In genomic region chr12:118098456-118098855, GRCh38 we compare ENCODE assay signal across 17 cellular contexts. TPM values are rescaled to one million over a fixed set of nuclear protein-coding genes. Genes with fewer than 3 reads are reported as not detected.
A peak's percentile ranks its signal among the peaks of the same experiment; 100 is the strongest.
DNase-seq lines count a peak whose midpoint lies in the region; ATAC-seq, FAIRE-seq and TF ChIP-seq lines count a peak whose summit lies in the region.
"Had no signal": no experiment of that assay in that cellular context is flagged by ENCODE, and none has a peak within 500 bp of the region (broad histone marks: within the 10 kb centered on the region; RNA-seq: fewer than 3 reads in every experiment).

No MANE protein-coding gene starts in this region.

- peak; percentile 48 for DNase-seq in Caki2 (ENCODE audit: low read depth)
- DNase-seq in LoVo (ENCODE audit: low spot score): peak; percentile 28
- peak; percentile 56 for DNase-seq in endodermal cell
- DNase-seq in neuronal stem cell (ENCODE audit: low spot score): no peak
- no peak for DNase-seq in GM12891 (ENCODE audit: insufficient read length, low spot score)
- no peak for DNase-seq in NCI-H1436 (lab: John Stamatoyannopoulos, UW)
- DNase-seq: ACHN, C1 segment of cervical spinal cord, IMR-90, NCI-H1417 treated with DMSO at 0.1 percent for 48 hours, NCI-H1930, OCI-M1, RPMI8226, SIG-M5, T-cell had no signal

- H3K4me1 Mint-ChIP-seq in endodermal cell: peaks cover 16% of the 10 kb centered on the region
- peaks cover 9% of the 10 kb centered on the region for H3K4me1 Mint-ChIP-seq in stimulated activated memory B cell treated with anti-CD40 and anti-IgM and Interleukin-4, amounts not matched to agents 10 μg/mL and 1 μg/mL and 100 μg/mL, for 72 hours

- H3K4me1 ChIP-seq in endodermal cell (ENCODE audit: control insufficient read depth, insufficient read depth, low read length) (no peaks in the 10 kb centered on the region), neuronal stem cell (ENCODE audit: control insufficient read depth in 2 of 2, insufficient read depth in 1 of 2, low read depth in 1 of 2, low read length in 2 of 2) (peaks cover 3 to 5% of the 10 kb centered on the region in 2 donors)

- H3K18ac ChIP-seq in neuronal stem cell (ENCODE audit: low read length): no peak overlapping the region

- no peaks in the 10 kb centered on the region for H3K27me3 ChIP-seq in endodermal cell (ENCODE audit: control insufficient read depth, insufficient read depth, low read length, poor library complexity, severe bottlenecking)
- no peaks in the 10 kb centered on the region for H3K27me3 ChIP-seq in neuronal stem cell (ENCODE audit: control insufficient read depth in 3 of 3, insufficient read depth in 3 of 3, low read depth in 1 of 3, low read length in 3 of 3)

- H3K9ac ChIP-seq in endodermal cell (ENCODE audit: extremely low read depth, low read length, poor library complexity, severe bottlenecking) (no peak overlapping the region), neuronal stem cell (ENCODE audit: low read depth, low read length, poor library complexity) (no peak overlapping the region)

- H3K14ac ChIP-seq in neuronal stem cell (ENCODE audit: low read length): no peak overlapping the region

- peaks cover 5% of the 10 kb centered on the region for H3K79me1 ChIP-seq in neuronal stem cell (ENCODE audit: low read depth, low read length)

- no peak for TF ChIP-seq CTCF in endodermal cell (conservative IDR thresholded peaks at IDR 0.05)

- 93% methylated on average over 3 of the region's 4 CpGs; no CpG with 5 or more reads in 1 of the 2 experiments for WGBS in endodermal cell (ENCODE audit: insufficient coverage in 1 of 2, insufficient read length in 1 of 2), 2 experiments
- WGBS in neuronal stem cell (ENCODE audit: extremely low coverage in 2 of 2, insufficient read length in 2 of 2, insufficient replicate concordance in 1 of 2), 2 donors: no CpG with 5 or more reads among the region's 4 CpGs

- in situ Hi-C loops in Caki2 (cut with HindIII; ENCODE audit: low pct_unique_long_range_greater_than_20kb, low sequenced_read_pairs): no loop called here

- peaks cover 18% of the 10 kb centered on the region for H3K36me3 Mint-ChIP-seq in endodermal cell (ENCODE audit: low read depth)
- H3K36me3 Mint-ChIP-seq in stimulated activated memory B cell treated with anti-CD40 and anti-IgM and Interleukin-4, amounts not matched to agents 10 μg/mL and 1 μg/mL and 100 μg/mL, for 72 hours: no peaks in the 10 kb centered on the region
- H3K36me3 Mint-ChIP-seq: T-cell had no signal

- H3K4ac ChIP-seq in neuronal stem cell (ENCODE audit: low read length): no peak overlapping the region

- no peak overlapping the region for H2BK120ac ChIP-seq in neuronal stem cell (ENCODE audit: low read depth, low read length)

- TF ChIP-seq POLR2A in GM12891 (IDR thresholded peaks at IDR 0.05; ENCODE audit: low read depth, low read length): no peak

- peak overlapping the region; percentile 59 for H3K27ac Mint-ChIP-seq in endodermal cell
- H3K27ac Mint-ChIP-seq in stimulated activated memory B cell treated with anti-CD40 and anti-IgM and Interleukin-4, amounts not matched to agents 10 μg/mL and 1 μg/mL and 100 μg/mL, for 72 hours: no peak overlapping the region
- H3K27ac Mint-ChIP-seq: T-cell had no signal

- H3K36me3 ChIP-seq in endodermal cell (ENCODE audit: control insufficient read depth, insufficient read depth, low read length): peaks cover 16% of the 10 kb centered on the region
- peaks cover 3 to 12% of the 10 kb centered on the region in 2 donors for H3K36me3 ChIP-seq in neuronal stem cell (replicated peaks in 1 of 2; ENCODE audit: control insufficient read depth in 2 of 2, insufficient read depth in 2 of 2, low read length in 2 of 2)

- H4K91ac ChIP-seq in neuronal stem cell (ENCODE audit: low read depth, low read length, poor library complexity): no peak overlapping the region

- peak overlapping the region; percentile 32 for H2AFZ ChIP-seq in neuronal stem cell (ENCODE audit: low read length)

- no peaks in the 10 kb centered on the region for H3K27me3 Mint-ChIP-seq in endodermal cell (ENCODE audit: insufficient read depth)
- peaks cover 29% of the 10 kb centered on the region for H3K27me3 Mint-ChIP-seq in stimulated activated memory B cell treated with anti-CD40 and anti-IgM and Interleukin-4, amounts not matched to agents 10 μg/mL and 1 μg/mL and 100 μg/mL, for 72 hours

- no peak overlapping the region for H3K4me2 ChIP-seq in neuronal stem cell (ENCODE audit: insufficient read depth, low read length, poor library complexity, severe bottlenecking)

- H3K23ac ChIP-seq in neuronal stem cell (ENCODE audit: low read depth, low read length, poor library complexity): no peak overlapping the region

- no peak overlapping the region for H2AK5ac ChIP-seq in neuronal stem cell (ENCODE audit: low read depth, low read length)

- no peak overlapping the region for H2BK15ac ChIP-seq in neuronal stem cell (ENCODE audit: low read length)

- H3K4me3 ChIP-seq in endodermal cell (ENCODE audit: low read length) (no peak overlapping the region), neuronal stem cell (ENCODE audit: low read length in 2 of 2) (no peak overlapping the region)

- H3K9me3 Mint-ChIP-seq in endodermal cell: no peaks in the 10 kb centered on the region
- H3K9me3 Mint-ChIP-seq in stimulated activated memory B cell treated with anti-CD40 and anti-IgM and Interleukin-4, amounts not matched to agents 10 μg/mL and 1 μg/mL and 100 μg/mL, for 72 hours: no peaks in the 10 kb centered on the region
- H3K9me3 Mint-ChIP-seq: T-cell had no signal

- H3K27ac ChIP-seq in endodermal cell (ENCODE audit: low read depth, low read length) (peak overlapping the region; percentile 24), neuronal stem cell (replicated peaks; ENCODE audit: low read length) (no peak overlapping the region)

- H3K4me3 Mint-ChIP-seq in endodermal cell: no peak overlapping the region
- H3K4me3 Mint-ChIP-seq in stimulated activated memory B cell treated with anti-CD40 and anti-IgM and Interleukin-4, amounts not matched to agents 10 μg/mL and 1 μg/mL and 100 μg/mL, for 72 hours: no peak overlapping the region
- H3K4me3 Mint-ChIP-seq: T-cell had no signal

- no peak overlapping the region for H2BK12ac ChIP-seq in neuronal stem cell (ENCODE audit: low read length)

- FAIRE-seq in GM12891 (lab: Jason Lieb, UNC): no peak

- H3K9me3 ChIP-seq in endodermal cell (ENCODE audit: control insufficient read depth, low read length): no peaks in the 10 kb centered on the region
- H3K9me3 ChIP-seq in neuronal stem cell (replicated peaks in 1 of 2; ENCODE audit: control insufficient read depth in 2 of 2, insufficient read depth in 1 of 2, low read depth in 1 of 2, low read length in 2 of 2): peaks cover 0 to 1% of the 10 kb centered on the region in 2 donors

- no peak overlapping the region for H4K8ac ChIP-seq in neuronal stem cell (ENCODE audit: low read depth, low read length)

- no peak overlapping the region for H2BK5ac ChIP-seq in neuronal stem cell (ENCODE audit: low read length)

- no peak for ATAC-seq in GM21737 (IDR thresholded peaks at IDR 0.05; ENCODE audit: unreplicated experiment)
- no peak for ATAC-seq in stimulated activated memory B cell treated with anti-CD40 and anti-IgM and Interleukin-4, amounts not matched to agents 10 μg/mL and 1 μg/mL and 100 μg/mL, for 72 hours
- ATAC-seq: T-cell had no signal

TF ChIP-seq in GM12891, 5 proteins besides CTCF, POLR2A, EP300 and RAD21:
- TF ChIP-seq PAX5 (IDR thresholded peaks at IDR 0.05; ENCODE audit: insufficient read depth, low read length, severe bottlenecking) (no peak), SPI1 (IDR thresholded peaks at IDR 0.05; ENCODE audit: low read depth, low read length) (no peak)

RNA-seq across cellular contexts. Expression of gene VSIG10, which starts 5.4 kb away (rescaled TPM):
- total RNA-seq in Caki2 (2014; rRNA removed; shearing (Covaris generic); ENCODE audit: low replicate concordance): 14.9 and 80.6 TPM in 2 replicates
- 10 to 100 TPM; 35.4 to 43.8 TPM for total RNA-seq in endodermal cell
- polyA plus RNA-seq in endodermal cell (2013, experiment 1 of 2): 19.1 TPM
- 18.8 TPM for polyA plus RNA-seq in endodermal cell (2013, experiment 2 of 2)
- polyA plus RNA-seq in neuronal stem cell (2013, experiment 1 of 2): 11.4 TPM
- polyA plus RNA-seq in neuronal stem cell (2013, experiment 2 of 2): 14.1 TPM
- 4.3 TPM for polyA plus RNA-seq in GM12891 (2012; ENCODE audit: low read depth, missing spikeins)

RNA-seq across cellular contexts. Expression of gene PEBP1, which starts 37.5 kb away (rescaled TPM):
- 216 and 281 TPM in 2 replicates for total RNA-seq in Caki2 (2014; rRNA removed; shearing (Covaris generic); ENCODE audit: low replicate concordance)
- total RNA-seq in endodermal cell: 100 to 1,000 TPM; 153 to 158 TPM
- 232 TPM for polyA plus RNA-seq in endodermal cell (2013, experiment 1 of 2)
- 201 TPM for polyA plus RNA-seq in endodermal cell (2013, experiment 2 of 2)
- polyA plus RNA-seq in neuronal stem cell (2013, experiment 1 of 2): 382 TPM
- polyA plus RNA-seq in neuronal stem cell (2013, experiment 2 of 2): 379 TPM
- 175 TPM for polyA plus RNA-seq in GM12891 (2012; ENCODE audit: low read depth, missing spikeins)

RNA-seq across cellular contexts. Expression of gene WSB2, which starts 37.5 kb away (rescaled TPM):
- 128 and 149 TPM in 2 replicates for total RNA-seq in Caki2 (2014; rRNA removed; shearing (Covaris generic); ENCODE audit: low replicate concordance)
- total RNA-seq in endodermal cell: 10 to 100 TPM; 60.7 to 61.7 TPM
- polyA plus RNA-seq in endodermal cell (2013, experiment 1 of 2): 54.5 TPM
- 62.1 TPM for polyA plus RNA-seq in endodermal cell (2013, experiment 2 of 2)
- polyA plus RNA-seq in neuronal stem cell (2013, experiment 1 of 2): 33.1 TPM
- polyA plus RNA-seq in neuronal stem cell (2013, experiment 2 of 2): 32.2 TPM
- polyA plus RNA-seq in GM12891 (2012; ENCODE audit: low read depth, missing spikeins): 38.5 TPM

Comparison
In these comparisons a context has a peak if more than half of its experiments do, and no peak if none do; other contexts are left out.
1. DNase-seq: peak in Caki2 (single experiment), LoVo (single experiment) and endodermal cell (single experiment); none in neuronal stem cell (single experiment), GM12891 (single experiment) and NCI-H1436 (single experiment).